In the genomic region with DNA sequence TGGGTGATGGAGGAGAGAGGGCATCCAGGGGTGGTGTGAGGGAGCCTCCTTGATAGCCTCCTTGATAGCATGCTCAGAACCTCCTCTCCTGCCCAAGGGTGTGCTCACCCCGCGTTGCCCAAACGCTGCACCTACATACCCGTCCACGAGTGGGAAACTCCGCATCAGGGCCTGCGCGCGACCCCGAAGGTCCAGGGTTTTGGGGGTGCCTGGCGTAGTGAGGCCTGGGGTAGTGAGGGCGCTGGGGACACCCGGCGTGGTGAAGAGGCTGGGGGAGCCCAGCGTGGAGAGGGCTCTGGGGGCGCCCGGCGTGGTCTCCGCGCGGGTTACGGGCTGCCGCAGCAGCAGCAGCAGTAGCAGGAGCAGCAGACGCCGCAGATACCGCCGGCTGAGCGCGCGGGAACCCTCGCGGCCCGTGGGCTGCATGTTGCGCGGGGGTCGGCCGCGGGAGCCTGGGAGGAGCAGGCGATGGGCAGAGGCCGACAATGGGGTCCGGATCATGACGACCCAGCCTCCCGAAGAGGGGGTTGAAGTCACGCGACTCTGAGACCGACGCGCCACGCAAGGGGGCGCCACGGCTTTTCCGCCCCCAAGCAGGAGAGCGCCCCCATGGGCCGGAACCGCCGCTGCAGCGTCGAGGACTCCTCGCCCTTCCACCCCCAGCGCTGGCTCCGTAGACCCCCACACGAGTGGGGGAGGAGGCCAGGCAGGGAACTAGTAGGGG, we compare ENCODE assay signal across 21 cellular contexts. TPM values are rescaled to one million over a fixed set of nuclear protein-coding genes. Genes with fewer than 3 reads are reported as not detected.
DNase-seq lines count a peak whose midpoint lies in the region; ATAC-seq and TF ChIP-seq lines count a peak whose summit lies in the region.
"Had no signal": no experiment of that assay in that cellular context is flagged by ENCODE, and none has a peak within 500 bp of the region (broad histone marks: within the 10 kb centered on the region; RNA-seq: fewer than 3 reads in every experiment).

A gene with protein sequence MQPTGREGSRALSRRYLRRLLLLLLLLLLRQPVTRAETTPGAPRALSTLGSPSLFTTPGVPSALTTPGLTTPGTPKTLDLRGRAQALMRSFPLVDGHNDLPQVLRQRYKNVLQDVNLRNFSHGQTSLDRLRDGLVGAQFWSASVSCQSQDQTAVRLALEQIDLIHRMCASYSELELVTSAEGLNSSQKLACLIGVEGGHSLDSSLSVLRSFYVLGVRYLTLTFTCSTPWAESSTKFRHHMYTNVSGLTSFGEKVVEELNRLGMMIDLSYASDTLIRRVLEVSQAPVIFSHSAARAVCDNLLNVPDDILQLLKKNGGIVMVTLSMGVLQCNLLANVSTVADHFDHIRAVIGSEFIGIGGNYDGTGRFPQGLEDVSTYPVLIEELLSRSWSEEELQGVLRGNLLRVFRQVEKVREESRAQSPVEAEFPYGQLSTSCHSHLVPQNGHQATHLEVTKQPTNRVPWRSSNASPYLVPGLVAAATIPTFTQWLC (minus strand): TSS at position 545 of the 724 bp plus-strand sequence. CDS start 119 bp downstream, at position 426.

- ATAC-seq in memory B cell (ENCODE audit: low read depth) (no peak), GM19463 (IDR thresholded peaks at IDR 0.05; ENCODE audit: unreplicated experiment) (no peak), HG03196 (IDR thresholded peaks at IDR 0.05; ENCODE audit: unreplicated experiment) (no peak), HG02840 (IDR thresholded peaks at IDR 0.05; ENCODE audit: low FRiP score, unreplicated experiment) (no peak)
- ATAC-seq: right cardiac atrium; stimulated activated effector memory CD8-positive, alpha-beta T cell treated with anti-CD3 and anti-CD28 coated beads, Interleukin-12 subunit alpha, Interleukin-12 subunit beta, amount 100 ng/mL, for 72 hours had no signal

- H3K4me3 ChIP-seq in AG10803 (ENCODE audit: low read length) (no peak within 1 kb of the TSS), endodermal cell (ENCODE audit: low read length) (no peak within 1 kb of the TSS)
- H3K4me3 ChIP-seq: vagina had no signal

- peak; percentile 7; the same call in 1 of the 2 replicates for TF ChIP-seq CTCF in AG10803 (conservative IDR thresholded peaks at IDR 0.05; ENCODE audit: low read length)
- peak; percentile 24 for TF ChIP-seq CTCF in GM13977 (IDR thresholded peaks at IDR 0.05; ENCODE audit: extremely low read depth, insufficient read depth, missing control alignments)
- TF ChIP-seq CTCF in endodermal cell (conservative IDR thresholded peaks at IDR 0.05) = peak; percentile 97

- H3K27ac ChIP-seq in endodermal cell (ENCODE audit: low read depth, low read length) = no peak within 1 kb of the TSS
- H3K27ac ChIP-seq: vagina, VCaP had no signal

- H3K9me3 ChIP-seq in endodermal cell (ENCODE audit: control insufficient read depth, low read length) = no peaks in the 10 kb centered on the region
- H3K9me3 ChIP-seq: vagina had no signal

- H3K9me3 Mint-ChIP-seq in endodermal cell = peaks cover 9% of the 10 kb centered on the region
- H3K9me3 Mint-ChIP-seq in memory B cell = no peaks in the 10 kb centered on the region
- H3K9me3 Mint-ChIP-seq: CD8-positive, alpha-beta memory T cell; stimulated activated effector memory CD8-positive, alpha-beta T cell treated with anti-CD3 and anti-CD28 coated beads, Interleukin-12 subunit alpha, Interleukin-12 subunit beta, amount 100 ng/mL, for 72 hours had no signal

- no peaks in the 10 kb centered on the region for H3K36me3 ChIP-seq in endodermal cell (ENCODE audit: control insufficient read depth, insufficient read depth, low read length)
- H3K36me3 ChIP-seq: vagina had no signal

- no peaks in the 10 kb centered on the region for H3K36me3 Mint-ChIP-seq in endodermal cell (ENCODE audit: low read depth)
- no peaks in the 10 kb centered on the region for H3K36me3 Mint-ChIP-seq in memory B cell
- H3K36me3 Mint-ChIP-seq: activated naive CD8-positive, alpha-beta T cell; CD8-positive, alpha-beta memory T cell; stimulated activated effector memory CD8-positive, alpha-beta T cell treated with anti-CD3 and anti-CD28 coated beads, Interleukin-12 subunit alpha, Interleukin-12 subunit beta, amount 100 ng/mL, for 72 hours had no signal

- H3K27me3 Mint-ChIP-seq in endodermal cell (ENCODE audit: insufficient read depth) = peaks cover 20% of the 10 kb centered on the region
- H3K27me3 Mint-ChIP-seq in memory B cell = no peaks in the 10 kb centered on the region
- H3K27me3 Mint-ChIP-seq: activated naive CD8-positive, alpha-beta T cell had no signal

- H3K4me3 Mint-ChIP-seq in endodermal cell (no peak within 1 kb of the TSS), memory B cell (peak within 1 kb of the TSS; percentile 28)
- H3K4me3 Mint-ChIP-seq: activated naive CD8-positive, alpha-beta T cell; CD8-positive, alpha-beta memory T cell; stimulated activated effector memory CD8-positive, alpha-beta T cell treated with anti-CD3 and anti-CD28 coated beads, Interleukin-12 subunit alpha, Interleukin-12 subunit beta, amount 100 ng/mL, for 72 hours had no signal

- no peak within 1 kb of the TSS for H3K9ac ChIP-seq in endodermal cell (ENCODE audit: extremely low read depth, low read length, poor library complexity, severe bottlenecking)

- WGBS in endodermal cell (ENCODE audit: insufficient coverage in 1 of 2, insufficient read length in 1 of 2), 2 experiments = 94% methylated on average over 31 to 62 of the region's 62 CpGs

- no peak within 1 kb of the TSS for H3K27ac Mint-ChIP-seq in endodermal cell
- no peak within 1 kb of the TSS for H3K27ac Mint-ChIP-seq in memory B cell
- H3K27ac Mint-ChIP-seq: activated naive CD8-positive, alpha-beta T cell; stimulated activated effector memory CD8-positive, alpha-beta T cell treated with anti-CD3 and anti-CD28 coated beads, Interleukin-12 subunit alpha, Interleukin-12 subunit beta, amount 100 ng/mL, for 72 hours had no signal

- H3K4me1 Mint-ChIP-seq in endodermal cell (peaks cover 3% of the 10 kb centered on the region), memory B cell (peaks cover 11% of the 10 kb centered on the region)

- DNase-seq in AG10803 (ENCODE audit: low read depth) (no peak), GM13977 (ENCODE audit: low spot score) (no peak), endodermal cell (peak; percentile 83), memory B cell (ENCODE audit: low spot score in 2 of 2) (no peak), NCI-H2196 treated with DMSO at 0.1 percent for 48 hours (lab: John Stamatoyannopoulos, UW; ENCODE audit: unreplicated experiment) (no peak)
- DNase-seq: activated CD8-positive, alpha-beta memory T cell treated with anti-CD3 and anti-CD28 coated beads, Interleukin-2, amount 50 U/mL, for 48 hours; CD8-positive, alpha-beta memory T cell; kidney; NCI-H1105; NCI-H446 treated with DMSO at 0.1 percent for 48 hours; OCI-M1; stimulated activated CD4-positive, alpha-beta T cell treated with anti-CD3 and anti-CD28 coated beads, Interleukin-4, amount 100 ng/mL, for 24 hours had no signal

- H3K4me1 ChIP-seq in endodermal cell (ENCODE audit: control insufficient read depth, insufficient read depth, low read length) = no peaks in the 10 kb centered on the region
- H3K4me1 ChIP-seq: vagina had no signal

- in situ Hi-C loops in GM13977 (cut with MboI; ENCODE audit: low pct_unique_long_range_greater_than_20kb, low sequenced_read_pairs, unreplicated experiment) = no loop called here

- H3K27me3 ChIP-seq in endodermal cell (ENCODE audit: control insufficient read depth, insufficient read depth, low read length, poor library complexity, severe bottlenecking) = peaks cover 15% of the 10 kb centered on the region
- H3K27me3 ChIP-seq: vagina had no signal

RNA-seq across cellular contexts. Expression of the gene that starts here (rescaled TPM):
- 1 to 10 TPM; 2.9 to 3.5 TPM for total RNA-seq in endodermal cell
- polyA plus RNA-seq in endodermal cell (2013, experiment 1 of 2) = not detected
- polyA plus RNA-seq in endodermal cell (2013, experiment 2 of 2) = not detected
- total RNA-seq: fibroblast of lung, right cardiac atrium, vagina had no signal
- polyA plus RNA-seq: fibroblast of lung, right cardiac atrium had no signal

Comparison
In these comparisons a context has a peak if more than half of its experiments do, and no peak if none do; other contexts are left out.
1. CTCF ChIP-seq: peak in every context shown above with its lines; median percentile 97 in endodermal cell; 24 in GM13977; 7 in AG10803.